Comparison of ENCODE assay signal across 14 cellular contexts in genomic region chr5:145925353-145925752, GRCh38. TPM values are rescaled to one million over a fixed set of nuclear protein-coding genes. Genes with fewer than 3 reads are reported as not detected.
DNase-seq lines count a peak whose midpoint lies in the region; ATAC-seq and TF ChIP-seq lines count a peak whose summit lies in the region.
"Had no signal": no experiment of that assay in that cellular context is flagged by ENCODE, and none has a peak within 500 bp of the region (broad histone marks: within the 10 kb centered on the region; RNA-seq: fewer than 3 reads in every experiment).

No MANE protein-coding gene starts in this region.

- no peaks in the 10 kb centered on the region for H3K9me3 ChIP-seq in left ventricle myocardium inferior (replicated peaks)

- H3K4me1 ChIP-seq in left ventricle myocardium inferior: no peaks in the 10 kb centered on the region

- CTCF ChIA-PET in HEK293T (lab: Yijun Ruan, JAX): interaction anchor here (1.5 kb wide), 1 partner anchor 9 kb away, joined by 5 read pairs; no protein-coding TSS in a partner anchor

- no peaks in the 10 kb centered on the region for H3K9me3 Mint-ChIP-seq in activated T-helper 2 cell treated with anti-CD3 and anti-CD28 coated beads, Interferon-gamma antibody, Interleukin-2, Interleukin-4, amounts not matched to agents 10 μg/mL and 5 μg/mL and 100 μg/mL, durations not matched to agents 14 hours and 24 hours and 36 hours
- H3K9me3 Mint-ChIP-seq in naive thymus-derived CD8-positive, alpha-beta T cell: peaks cover 0 to 1% (median 0%) of the 10 kb centered on the region in 9 donors

- H3K4me1 Mint-ChIP-seq in activated T-helper 2 cell treated with anti-CD3 and anti-CD28 coated beads, Interferon-gamma antibody, Interleukin-2, Interleukin-4, amounts not matched to agents 10 μg/mL and 5 μg/mL and 100 μg/mL, durations not matched to agents 14 hours and 24 hours and 36 hours (ENCODE audit: low read depth): peaks cover 7% of the 10 kb centered on the region
- H3K4me1 Mint-ChIP-seq in naive thymus-derived CD8-positive, alpha-beta T cell: peaks cover 0 to 1% (median 0%) of the 10 kb centered on the region in 4 donors
- H3K4me1 Mint-ChIP-seq: IgD-negative memory B cell had no signal

- intact Hi-C loops in left cardiac atrium (cut with DNase I): no loop called here
- intact Hi-C loops in left ventricle myocardium inferior (cut with micrococcal nuclease): no loop called here
- intact Hi-C loops in activated T-helper 2 cell treated with anti-CD3 and anti-CD28 coated beads, Interferon-gamma antibody, Interleukin-2, Interleukin-4, amounts not matched to agents 10 μg/mL and 5 μg/mL and 100 μg/mL, durations not matched to agents 14 hours and 24 hours and 36 hours (cut with micrococcal nuclease): no loop called here

- H3K27me3 ChIP-seq in left ventricle myocardium inferior (ENCODE audit: low read depth): no peaks in the 10 kb centered on the region

- ATAC-seq in left cardiac atrium: peak; percentile 59 to 61
- ATAC-seq in naive thymus-derived CD8-positive, alpha-beta T cell: no peak

- DNase-seq in left cardiac atrium (no peak), left ventricle myocardium inferior (no peak), astrocyte of the hippocampus (ENCODE audit: low read depth, low spot score) (peak; percentile 89), iris pigment epithelial cell (ENCODE audit: low read depth) (peak; percentile 82), SIG-M5 treated with dmso at 0.1 percent for 504 hours (lab: John Stamatoyannopoulos, UW; ENCODE audit: unreplicated experiment) (no peak), HEK293T (ENCODE audit: extremely low spot score) (no peak)
- no peak for DNase-seq in activated T-helper 2 cell treated with anti-CD3 and anti-CD28 coated beads, Interferon-gamma antibody, Interleukin-2, Interleukin-4, amounts not matched to agents 10 μg/mL and 5 μg/mL and 100 μg/mL, durations not matched to agents 14 hours and 24 hours and 36 hours (ENCODE audit: low spot score)
- no peak for DNase-seq in naive thymus-derived CD8-positive, alpha-beta T cell
- DNase-seq: AML-193, H7, hippocampal formation had no signal

- no peak overlapping the region for H3K4me3 Mint-ChIP-seq in activated T-helper 2 cell treated with anti-CD3 and anti-CD28 coated beads, Interferon-gamma antibody, Interleukin-2, Interleukin-4, amounts not matched to agents 10 μg/mL and 5 μg/mL and 100 μg/mL, durations not matched to agents 14 hours and 24 hours and 36 hours (ENCODE audit: low read depth)
- no peak overlapping the region for H3K4me3 Mint-ChIP-seq in naive thymus-derived CD8-positive, alpha-beta T cell
- H3K4me3 Mint-ChIP-seq: IgD-negative memory B cell had no signal

- H3K27ac ChIP-seq in left ventricle myocardium inferior (replicated peaks): no peak overlapping the region
- H3K27ac ChIP-seq: VCaP had no signal

- no peaks in the 10 kb centered on the region for H3K36me3 Mint-ChIP-seq in activated T-helper 2 cell treated with anti-CD3 and anti-CD28 coated beads, Interferon-gamma antibody, Interleukin-2, Interleukin-4, amounts not matched to agents 10 μg/mL and 5 μg/mL and 100 μg/mL, durations not matched to agents 14 hours and 24 hours and 36 hours (ENCODE audit: low read depth)
- no peaks in the 10 kb centered on the region for H3K36me3 Mint-ChIP-seq in naive thymus-derived CD8-positive, alpha-beta T cell
- H3K36me3 Mint-ChIP-seq: IgD-negative memory B cell had no signal

- H3K27ac Mint-ChIP-seq in activated T-helper 2 cell treated with anti-CD3 and anti-CD28 coated beads, Interferon-gamma antibody, Interleukin-2, Interleukin-4, amounts not matched to agents 10 μg/mL and 5 μg/mL and 100 μg/mL, durations not matched to agents 14 hours and 24 hours and 36 hours: no peak overlapping the region
- no peak overlapping the region for H3K27ac Mint-ChIP-seq in naive thymus-derived CD8-positive, alpha-beta T cell
- H3K27ac Mint-ChIP-seq: IgD-negative memory B cell had no signal

- H3K27me3 Mint-ChIP-seq in activated T-helper 2 cell treated with anti-CD3 and anti-CD28 coated beads, Interferon-gamma antibody, Interleukin-2, Interleukin-4, amounts not matched to agents 10 μg/mL and 5 μg/mL and 100 μg/mL, durations not matched to agents 14 hours and 24 hours and 36 hours (ENCODE audit: low read depth): peaks cover 5% of the 10 kb centered on the region
- peaks cover 0 to 4% (median 2%) of the 10 kb centered on the region in 5 donors for H3K27me3 Mint-ChIP-seq in naive thymus-derived CD8-positive, alpha-beta T cell
- H3K27me3 Mint-ChIP-seq: IgD-negative memory B cell, progenitor cell of endocrine pancreas had no signal

- POLR2A ChIA-PET in HEK293T (lab: Yijun Ruan, JAX): interaction anchor here (1.5 kb wide), 1 partner anchor 11 kb away, joined by 5 read pairs; the partner anchor contains the start of gene SH3RF2
- POLR2A ChIA-PET in naive thymus-derived CD8-positive, alpha-beta T cell (lab: Charles Lee): no interaction called here

- no peak for TF ChIP-seq CTCF in left ventricle myocardium inferior (IDR thresholded peaks at IDR 0.05; ENCODE audit: borderline replicate concordance)

- H3K36me3 ChIP-seq in left ventricle myocardium inferior: no peaks in the 10 kb centered on the region

- no peak overlapping the region for H3K4me3 ChIP-seq in left ventricle myocardium inferior

TF ChIP-seq in HEK293T, 16 proteins besides CTCF, POLR2A, EP300 and RAD21:
- TF ChIP-seq ZNF384 (IDR thresholded peaks at IDR 0.05) (no peak), BHLHE40 (IDR thresholded peaks at IDR 0.05; ENCODE audit: borderline replicate concordance) (no peak), FOXK2 (IDR thresholded peaks at IDR 0.05) (no peak), LEF1 (IDR thresholded peaks at IDR 0.05; ENCODE audit: borderline replicate concordance) (no peak), FOXA1 (IDR thresholded peaks at IDR 0.05) (no peak), SUZ12 (IDR thresholded peaks at IDR 0.05) (no peak), SP1 (IDR thresholded peaks at IDR 0.05) (no peak), ELF4 (IDR thresholded peaks at IDR 0.05) (no peak), PKNOX1 (IDR thresholded peaks at IDR 0.05) (no peak), FOXM1 (IDR thresholded peaks at IDR 0.05; ENCODE audit: borderline replicate concordance) (no peak), NFRKB (IDR thresholded peaks at IDR 0.05) (no peak), HDGF (IDR thresholded peaks at IDR 0.05; ENCODE audit: borderline replicate concordance) (no peak), TARDBP (IDR thresholded peaks at IDR 0.05) (no peak), ARNT (IDR thresholded peaks at IDR 0.05) (no peak), CTBP1 (IDR thresholded peaks at IDR 0.05; ENCODE audit: borderline replicate concordance) (no peak), L3MBTL2 (conservative IDR thresholded peaks at IDR 0.05) (no peak)
TF ChIP-seq in HEK293T: peak in this region for 0.

RNA-seq across cellular contexts. Expression of gene SH3RF2, which starts 11.0 kb away (rescaled TPM):
- 100 to 1,000 TPM in 1 of 2 donors, 10 to 100 TPM in 1; 56.2 to 179 TPM for total RNA-seq in left cardiac atrium
- total RNA-seq in left ventricle myocardium inferior: 376 TPM
- 0.21 and 0.57 TPM in 2 replicates for total RNA-seq in activated T-helper 2 cell treated with anti-CD3 and anti-CD28 coated beads, Interferon-gamma antibody, Interleukin-2, Interleukin-4, amounts not matched to agents 10 μg/mL and 5 μg/mL and 100 μg/mL, durations not matched to agents 14 hours and 24 hours and 36 hours
- not detected for total RNA-seq in naive thymus-derived CD8-positive, alpha-beta T cell
- polyA plus RNA-seq in naive thymus-derived CD8-positive, alpha-beta T cell: not detected
- polyA plus RNA-seq: IgD-negative memory B cell had no signal

RNA-seq across cellular contexts. Expression of gene GRXCR2, which starts 52.5 kb away (rescaled TPM):
- total RNA-seq in left cardiac atrium (1 to 10 TPM in 1 of 2 donors, under 1 TPM in 1; 0.60 to 1.9 TPM), left ventricle myocardium inferior (1.1 TPM)
- not detected in 2 replicates for total RNA-seq in activated T-helper 2 cell treated with anti-CD3 and anti-CD28 coated beads, Interferon-gamma antibody, Interleukin-2, Interleukin-4, amounts not matched to agents 10 μg/mL and 5 μg/mL and 100 μg/mL, durations not matched to agents 14 hours and 24 hours and 36 hours
- not detected for total RNA-seq in naive thymus-derived CD8-positive, alpha-beta T cell
- not detected for polyA plus RNA-seq in naive thymus-derived CD8-positive, alpha-beta T cell
- total RNA-seq: H7, progenitor cell of endocrine pancreas had no signal
- polyA plus RNA-seq: IgD-negative memory B cell had no signal

Comparison
In these comparisons a context has a peak if more than half of its experiments do, and no peak if none do; other contexts are left out.
1. ATAC-seq: peak in left cardiac atrium (2 of 2); none in naive thymus-derived CD8-positive, alpha-beta T cell (0 of 2).
2. DNase-seq: peak in astrocyte of the hippocampus (single experiment) and iris pigment epithelial cell (single experiment); none in left cardiac atrium (single experiment), left ventricle myocardium inferior (single experiment), SIG-M5 treated with dmso at 0.1 percent for 504 hours (single experiment), activated T-helper 2 cell treated with anti-CD3 and anti-CD28 coated beads, Interferon-gamma antibody, Interleukin-2, Interleukin-4, amounts not matched to agents 10 μg/mL and 5 μg/mL and 100 μg/mL, durations not matched to agents 14 hours and 24 hours and 36 hours (single experiment), HEK293T (single experiment) and naive thymus-derived CD8-positive, alpha-beta T cell (0 of 10).
3. RNA of gene SH3RF2, which starts 11.0 kb away (total RNA-seq): 376 TPM in left ventricle myocardium inferior (single experiment) and 56.2 to 179 TPM in left cardiac atrium; 0.21 to 0.57 TPM in activated T-helper 2 cell treated with anti-CD3 and anti-CD28 coated beads, Interferon-gamma antibody, Interleukin-2, Interleukin-4, amounts not matched to agents 10 μg/mL and 5 μg/mL and 100 μg/mL, durations not matched to agents 14 hours and 24 hours and 36 hours and not detected in naive thymus-derived CD8-positive, alpha-beta T cell; every median in the first group is over 10 times any median in the second.